Comparison of ENCODE assay signal across 1 cellular context in genomic region chr7:65251851-65252620, GRCh38.
A peak's percentile ranks its signal among the peaks of the same experiment; 100 is the strongest.
TF ChIP-seq lines count a peak whose summit lies in the region.

No MANE protein-coding gene starts in this region.

TF ChIP-seq in HepG2, 621 proteins besides CTCF, POLR2A, EP300 and RAD21 (continued from another document):
- TF ChIP-seq ZNF232 (CRISPR knock-in tag; IDR thresholded peaks at IDR 0.05; ENCODE audit: borderline replicate concordance) (peak; percentile 60; the same call in 1 of the 2 replicates), ZNF350 (CRISPR knock-in tag; IDR thresholded peaks at IDR 0.05; ENCODE audit: borderline replicate concordance, low read depth) (peak; percentile 51; the same call in 1 of the 2 replicates), RBM22 (optimal IDR thresholded peaks at IDR 0.05; ENCODE audit: low read length) (no peak), IRF9 (CRISPR knock-in tag; IDR thresholded peaks at IDR 0.05; ENCODE audit: borderline replicate concordance) (no peak; the same call in 1 of the 2 replicates), ZNF768 (CRISPR knock-in tag; IDR thresholded peaks at IDR 0.05) (peak; percentile 67; the same call in 1 of the 2 replicates), ZNF644 (CRISPR knock-in tag; IDR thresholded peaks at IDR 0.05; ENCODE audit: low read depth) (no peak), MTF2 (CRISPR knock-in tag; IDR thresholded peaks at IDR 0.05; ENCODE audit: borderline replicate concordance) (no peak), PRDM10 (CRISPR knock-in tag; IDR thresholded peaks at IDR 0.05; ENCODE audit: low read depth) (peak; percentile 98), PITX1 (CRISPR knock-in tag; IDR thresholded peaks at IDR 0.05) (peak; percentile 42; the same call in 1 of the 2 replicates), CEBPZ (IDR thresholded peaks at IDR 0.05; ENCODE audit: low read length) (no peak), ZNF770 (CRISPR knock-in tag; IDR thresholded peaks at IDR 0.05) (0 out of 2 replicates have a peak, but pooled peaks have one; percentile 23), ETS1 (CRISPR knock-in tag; IDR thresholded peaks at IDR 0.05) (peak; percentile 60; the same call in 1 of the 2 replicates), RXRA (CRISPR knock-in tag; IDR thresholded peaks at IDR 0.05) (peak; percentile 31; the same call in 1 of the 2 replicates), NFKBIZ (CRISPR knock-in tag; IDR thresholded peaks at IDR 0.05) (no peak), IRF2 (CRISPR knock-in tag; IDR thresholded peaks at IDR 0.05) (peak; percentile 13; the same call in 1 of the 2 replicates), ZNF337 (CRISPR knock-in tag; IDR thresholded peaks at IDR 0.05; ENCODE audit: borderline replicate concordance, low read depth) (0 out of 2 replicates have a peak, but pooled peaks have one; percentile 25), HIVEP1 (CRISPR knock-in tag; IDR thresholded peaks at IDR 0.05) (peak; percentile 41; the same call in 1 of the 2 replicates), CEBPG (CRISPR knock-in tag; IDR thresholded peaks at IDR 0.05) (no peak), KDM5B (CRISPR knock-in tag; IDR thresholded peaks at IDR 0.05; ENCODE audit: borderline replicate concordance) (peak; percentile 84), ZMYM2 (CRISPR knock-in tag; IDR thresholded peaks at IDR 0.05) (0 out of 2 replicates have a peak, but pooled peaks have one; percentile 13), BRD4 (CRISPR knock-in tag; IDR thresholded peaks at IDR 0.05) (0 out of 2 replicates have a peak, but pooled peaks have one; percentile 54), ZNF543 (CRISPR knock-in tag; IDR thresholded peaks at IDR 0.05) (peak; percentile 26; the same call in 1 of the 2 replicates), JUN (CRISPR knock-in tag; IDR thresholded peaks at IDR 0.05) (no peak), ASH2L (IDR thresholded peaks at IDR 0.05; ENCODE audit: insufficient read length, low read depth, low read length) (peak; percentile 82)
- TF ChIP-seq, protein P1, sequence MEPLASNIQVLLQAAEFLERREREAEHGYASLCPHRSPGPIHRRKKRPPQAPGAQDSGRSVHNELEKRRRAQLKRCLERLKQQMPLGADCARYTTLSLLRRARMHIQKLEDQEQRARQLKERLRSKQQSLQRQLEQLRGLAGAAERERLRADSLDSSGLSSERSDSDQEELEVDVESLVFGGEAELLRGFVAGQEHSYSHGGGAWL (CRISPR knock-in tag; IDR thresholded peaks at IDR 0.05), result peak; percentile 64; the same call in 1 of the 2 replicates
- TF ChIP-seq, protein P2, sequence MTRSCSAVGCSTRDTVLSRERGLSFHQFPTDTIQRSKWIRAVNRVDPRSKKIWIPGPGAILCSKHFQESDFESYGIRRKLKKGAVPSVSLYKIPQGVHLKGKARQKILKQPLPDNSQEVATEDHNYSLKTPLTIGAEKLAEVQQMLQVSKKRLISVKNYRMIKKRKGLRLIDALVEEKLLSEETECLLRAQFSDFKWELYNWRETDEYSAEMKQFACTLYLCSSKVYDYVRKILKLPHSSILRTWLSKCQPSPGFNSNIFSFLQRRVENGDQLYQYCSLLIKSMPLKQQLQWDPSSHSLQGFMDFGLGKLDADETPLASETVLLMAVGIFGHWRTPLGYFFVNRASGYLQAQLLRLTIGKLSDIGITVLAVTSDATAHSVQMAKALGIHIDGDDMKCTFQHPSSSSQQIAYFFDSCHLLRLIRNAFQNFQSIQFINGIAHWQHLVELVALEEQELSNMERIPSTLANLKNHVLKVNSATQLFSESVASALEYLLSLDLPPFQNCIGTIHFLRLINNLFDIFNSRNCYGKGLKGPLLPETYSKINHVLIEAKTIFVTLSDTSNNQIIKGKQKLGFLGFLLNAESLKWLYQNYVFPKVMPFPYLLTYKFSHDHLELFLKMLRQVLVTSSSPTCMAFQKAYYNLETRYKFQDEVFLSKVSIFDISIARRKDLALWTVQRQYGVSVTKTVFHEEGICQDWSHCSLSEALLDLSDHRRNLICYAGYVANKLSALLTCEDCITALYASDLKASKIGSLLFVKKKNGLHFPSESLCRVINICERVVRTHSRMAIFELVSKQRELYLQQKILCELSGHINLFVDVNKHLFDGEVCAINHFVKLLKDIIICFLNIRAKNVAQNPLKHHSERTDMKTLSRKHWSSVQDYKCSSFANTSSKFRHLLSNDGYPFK (CRISPR knock-in tag; IDR thresholded peaks at IDR 0.05; ENCODE audit: borderline replicate concordance), result no peak; the same call in 1 of the 2 replicates
